In the genomic region with DNA sequence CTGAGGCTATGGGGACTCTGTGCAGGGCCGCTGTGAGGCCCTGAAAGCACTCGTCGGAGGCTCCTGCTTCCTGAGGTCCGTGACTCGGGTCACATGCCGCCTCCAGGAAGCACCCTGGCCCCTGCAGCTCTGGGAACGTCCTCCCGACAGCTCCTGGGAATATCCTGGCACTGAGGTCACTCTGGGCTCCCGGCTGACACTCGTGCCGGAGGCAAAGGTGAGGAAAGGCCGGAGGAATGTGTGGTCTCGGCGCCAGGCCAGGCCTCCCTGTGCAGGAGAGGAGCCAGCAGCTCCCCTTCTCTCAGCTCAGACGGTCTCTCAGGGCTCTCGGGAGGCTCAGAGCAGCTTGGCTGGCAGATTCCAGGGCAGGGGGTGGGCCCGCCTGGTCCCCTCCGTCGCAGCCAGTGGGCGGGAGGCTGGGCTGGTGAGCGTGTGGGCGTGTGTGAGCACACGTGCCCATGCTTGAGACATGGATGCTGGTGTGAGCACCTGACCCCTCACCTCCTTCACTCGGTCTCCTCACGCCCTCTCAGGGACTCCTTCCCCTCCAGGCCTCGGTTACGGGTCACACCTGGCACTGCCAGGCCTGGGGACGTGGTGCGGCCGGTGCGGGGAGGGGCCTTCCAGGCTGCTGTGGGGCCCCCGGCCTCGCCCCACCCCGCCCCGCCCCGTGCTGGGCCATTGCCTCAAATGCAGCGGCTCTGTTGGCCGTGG, we compare ENCODE assay signal across 8 cellular contexts. TPM values are rescaled to one million over a fixed set of nuclear protein-coding genes. Genes with fewer than 3 reads are reported as not detected.
DNase-seq lines count a peak whose midpoint lies in the region; ATAC-seq, FAIRE-seq and TF ChIP-seq lines count a peak whose summit lies in the region.

No MANE protein-coding gene starts in this region.

- H3K27me3 ChIP-seq in H1 (replicated peaks in 1 of 4; ENCODE audit: control insufficient read depth in 3 of 4, extremely low read depth in 1 of 4, insufficient read depth in 3 of 4, low read length in 3 of 4) (peaks cover 0 to 9% (median 3%) of the 10 kb centered on the region in 4 experiments; a peak in 3 of 7 replicates), mesenchymal stem cell (ENCODE audit: control insufficient read depth in 1 of 2, insufficient read depth in 1 of 2, low read length in 2 of 2) (peaks cover 0 to 18% of the 10 kb centered on the region in 2 experiments), thyroid gland (no peaks in the 10 kb centered on the region)

- H3K9ac ChIP-seq in H1 (replicated peaks in 1 of 4; ENCODE audit: extremely low read depth in 1 of 4, low read depth in 3 of 4, low read length in 3 of 4): no peak overlapping the region; a peak in 2 of 7 replicates
- H3K9ac ChIP-seq in mesenchymal stem cell (ENCODE audit: low read length): no peak overlapping the region

- H3K9me3 ChIP-seq in H1 (ENCODE audit: insufficient read depth in 2 of 2, low read depth in 1 of 2, low read length in 1 of 2): no peaks in the 10 kb centered on the region
- no peaks in the 10 kb centered on the region for H3K9me3 ChIP-seq in mesenchymal stem cell (ENCODE audit: control insufficient read depth, low read length)
- H3K9me3 ChIP-seq in thyroid gland: no peaks in the 10 kb centered on the region

- H3K4me1 Mint-ChIP-seq in T-helper 2 cell treated with Interferon-gamma antibody and Interleukin-4, amounts not matched to agents 5 μg/mL and 100 μg/mL, for 36 hours (ENCODE audit: low read depth): no peaks in the 10 kb centered on the region

- H4K5ac ChIP-seq in H1 (ENCODE audit: insufficient read length, low read depth, low read length): peak overlapping the region; percentile 51

- H2BK20ac ChIP-seq in H1 (ENCODE audit: low read length): no peak overlapping the region

- H3K27ac ChIP-seq in H1 (ENCODE audit: low read depth, low read length) (no peak overlapping the region), mesenchymal stem cell (ENCODE audit: low read length, poor library complexity, severe bottlenecking) (peak overlapping the region; percentile 65), thyroid gland (peak overlapping the region; percentile 49 to 76 (median 64))

- H3K23me2 ChIP-seq in H1 (ENCODE audit: low read depth, low read length): peaks cover 8% of the 10 kb centered on the region; the same call in 1 of the 2 replicates

- no peaks in the 10 kb centered on the region for H3K9me3 Mint-ChIP-seq in T-helper 2 cell treated with Interferon-gamma antibody and Interleukin-4, amounts not matched to agents 5 μg/mL and 100 μg/mL, for 36 hours

- H3K18ac ChIP-seq in H1 (ENCODE audit: extremely low read depth, low read length): peak overlapping the region; percentile 93
- H3K18ac ChIP-seq in mesenchymal stem cell (ENCODE audit: low read depth in 1 of 2, low read length in 2 of 2): peak overlapping the region; percentile 71 to 91

- H2AFZ ChIP-seq in H1 (ENCODE audit: low read length) (peak overlapping the region; percentile 42; the same call in 1 of the 2 replicates), mesenchymal stem cell (ENCODE audit: low read depth, low read length) (peak overlapping the region; percentile 64)

- no peak for TF ChIP-seq EP300 in H1 (IDR thresholded peaks at IDR 0.05; ENCODE audit: borderline replicate concordance in 1 of 2, low read depth in 2 of 2, low read length in 2 of 2)

- H2AK5ac ChIP-seq in H1 (ENCODE audit: low read depth, low read length) (no peak overlapping the region), mesenchymal stem cell (ENCODE audit: low read length, severe bottlenecking) (no peak overlapping the region)

- POLR2A ChIA-PET in H1 (lab: Charles Lee; ENCODE audit: partially characterized antibody): interaction anchor here (0.7 to 1.2 kb wide), 6 partner anchors 10 to 161 kb away, joined by 3 to 6 read pairs (median 3); no protein-coding TSS in a partner anchor

- H2BK5ac ChIP-seq in H1 (ENCODE audit: low read depth, low read length) (peak overlapping the region; percentile 56; the same call in 1 of the 2 replicates), mesenchymal stem cell (ENCODE audit: low read depth, low read length, poor library complexity, severe bottlenecking) (no peak overlapping the region)

- DNase-seq in T-helper 2 cell (peak in 3 of 5 experiments; percentile 11 to 42 (median 13)), H1 (ENCODE audit: low read depth in 1 of 2, low spot score in 2 of 2) (peak in 1 of 2 experiments; percentile 82), mesenchymal stem cell (peak; percentile 96), thyroid gland (peak; percentile 93 to 94)
- no peak for DNase-seq in T-helper 2 cell treated with Interferon-gamma antibody and Interleukin-4, amounts not matched to agents 5 μg/mL and 100 μg/mL, for 36 hours (ENCODE audit: low spot score)
- no peak for DNase-seq in Jurkat, Clone E6-1 (ENCODE audit: low read depth, low spot score)

- H2BK120ac ChIP-seq in H1 (replicated peaks; ENCODE audit: low read depth, low read length): no peak overlapping the region
- H2BK120ac ChIP-seq in mesenchymal stem cell (ENCODE audit: low read depth, low read length): peak overlapping the region; percentile 65

- H2BK15ac ChIP-seq in H1 (ENCODE audit: low read length): peak overlapping the region; percentile 97; the same call in 1 of the 2 replicates
- no peak overlapping the region for H2BK15ac ChIP-seq in mesenchymal stem cell (ENCODE audit: low read depth, poor library complexity, severe bottlenecking)

- TF ChIP-seq POLR2A in H1 (IDR thresholded peaks at IDR 0.05; ENCODE audit: control extremely low read depth in 1 of 2, low read depth in 2 of 2, low read length in 2 of 2) (0 out of 3 replicates have a peak, but pooled peaks of 1 of the 2 experiments have one; percentile 21), thyroid gland (IDR thresholded peaks at IDR 0.05) (peak in 1 of 2 donors; percentile 20)

- H3K4me1 ChIP-seq in H1 (replicated peaks in 1 of 4; ENCODE audit: control insufficient read depth in 3 of 4, insufficient read depth in 4 of 4, low read length in 3 of 4) (peaks cover 0 to 8% (median 6%) of the 10 kb centered on the region in 4 experiments; a peak in 5 of 7 replicates), mesenchymal stem cell (ENCODE audit: control insufficient read depth, insufficient read depth, low read depth, low read length) (peaks cover 20% of the 10 kb centered on the region), thyroid gland (peaks cover 7 to 14% of the 10 kb centered on the region in 2 donors)

- H4K91ac ChIP-seq in H1 (replicated peaks; ENCODE audit: insufficient read length, low read length) (peak overlapping the region; percentile 65), mesenchymal stem cell (ENCODE audit: low read length) (peak overlapping the region; percentile 79)

- H3K36me3 ChIP-seq in H1 (ENCODE audit: control insufficient read depth in 2 of 4, insufficient read depth in 4 of 4, low read length in 3 of 4) (no peaks in the 10 kb centered on the region), mesenchymal stem cell (ENCODE audit: control insufficient read depth in 1 of 2, insufficient read depth in 2 of 2, low read depth in 1 of 2, low read length in 2 of 2) (peaks cover 0 to 28% of the 10 kb centered on the region in 2 experiments), thyroid gland (no peaks in the 10 kb centered on the region)

- peaks cover 0 to 3% of the 10 kb centered on the region in 2 experiments for H4K20me1 ChIP-seq in H1 (replicated peaks in 1 of 2; ENCODE audit: control insufficient read depth in 1 of 2, insufficient read depth in 2 of 2, low read length in 2 of 2)

- peak overlapping the region; percentile 59 to 88 for H3K4me2 ChIP-seq in H1 (ENCODE audit: insufficient read depth in 1 of 2, low read depth in 2 of 2, low read length in 2 of 2)
- H3K4me2 ChIP-seq in mesenchymal stem cell (ENCODE audit: low read length, poor library complexity, severe bottlenecking): peak overlapping the region; percentile 52

- H3K4ac ChIP-seq in H1 (replicated peaks; ENCODE audit: insufficient read length, low read depth, low read length) (peak overlapping the region; percentile 69), mesenchymal stem cell (ENCODE audit: low read depth in 1 of 2, low read length in 2 of 2) (peak overlapping the region; percentile 8 to 40)

- H3K27me3 Mint-ChIP-seq in T-helper 2 cell treated with Interferon-gamma antibody and Interleukin-4, amounts not matched to agents 5 μg/mL and 100 μg/mL, for 36 hours (ENCODE audit: low read depth): no peaks in the 10 kb centered on the region

- 5% methylated on average over 24 of the region's 38 CpGs; no CpG with 5 or more reads in 1 of the 2 experiments for WGBS in H1 (ENCODE audit: extremely low coverage in 1 of 2, insufficient coverage in 1 of 2, insufficient read length in 1 of 2, insufficient replicate concordance in 2 of 2, low coverage in 1 of 2, low lambda C conversion rate in 2 of 2, missing lambda C conversion rate in 1 of 2), 2 experiments
- WGBS in mesenchymal stem cell: under 1% methylated on average over 33 of the region's 38 CpGs
- WGBS in thyroid gland, 2 donors: 1 to 2% methylated on average over 9 to 13 of the region's 38 CpGs

- no peak for ATAC-seq in HG03439 (IDR thresholded peaks at IDR 0.05; ENCODE audit: unreplicated experiment)

- TF ChIP-seq CTCF in H1 (IDR thresholded peaks at IDR 0.05; ENCODE audit: control extremely low read depth in 1 of 3, insufficient read depth in 1 of 3, low read depth in 1 of 3, low read length in 3 of 3): no peak
- TF ChIP-seq CTCF in thyroid gland (IDR thresholded peaks at IDR 0.05): no peak

- H3K23ac ChIP-seq in H1 (ENCODE audit: insufficient read length) (no peak overlapping the region), mesenchymal stem cell (ENCODE audit: low read length in 2 of 2) (no peak overlapping the region)

- CTCF ChIA-PET in H1 (lab: Charles Lee; ENCODE audit: partially characterized antibody): interaction anchor here (0.7 to 1.8 kb wide), 7 partner anchors 13 to 95 kb away, joined by 3 to 6 read pairs (median 3); no protein-coding TSS in a partner anchor

- intact Hi-C loops in thyroid gland (cut with DNase I): no loop called here

- H3K14ac ChIP-seq in H1 (ENCODE audit: insufficient read length) (no peak overlapping the region), mesenchymal stem cell (ENCODE audit: low read length in 2 of 2) (peak overlapping the region in 1 of 2 experiments; percentile 5)

- no peaks in the 10 kb centered on the region for H3K79me2 ChIP-seq in H1 (ENCODE audit: control insufficient read depth in 1 of 2, insufficient read depth in 2 of 2, low read length in 2 of 2)

- no peaks in the 10 kb centered on the region for H3K79me1 ChIP-seq in H1 (ENCODE audit: low read depth, low read length)
- H3K79me1 ChIP-seq in mesenchymal stem cell (replicated peaks; ENCODE audit: low read length, poor library complexity, severe bottlenecking): no peaks in the 10 kb centered on the region

- peak overlapping the region; percentile 75; the same call in 1 of the 2 replicates for H2BK12ac ChIP-seq in H1 (ENCODE audit: low read depth, low read length)
- H2BK12ac ChIP-seq in mesenchymal stem cell (ENCODE audit: low read length in 2 of 2): peak overlapping the region in 1 of 2 experiments; percentile 40

- no peak overlapping the region for H3K4me3 Mint-ChIP-seq in T-helper 2 cell treated with Interferon-gamma antibody and Interleukin-4, amounts not matched to agents 5 μg/mL and 100 μg/mL, for 36 hours

- H3K27ac Mint-ChIP-seq in T-helper 2 cell treated with Interferon-gamma antibody and Interleukin-4, amounts not matched to agents 5 μg/mL and 100 μg/mL, for 36 hours: no peak overlapping the region

- FAIRE-seq in TTC549 (lab: Jason Lieb, UNC) (peak; percentile 13), H1 (lab: Jason Lieb, UNC) (no peak)

- peak overlapping the region; percentile 25 for H3K4me3 ChIP-seq in Jurkat, Clone E6-1 (ENCODE audit: low read length)
- H3K4me3 ChIP-seq in H1 (ENCODE audit: extremely low read depth in 1 of 4, insufficient read depth in 2 of 4, low read depth in 3 of 4, low read length in 4 of 4) (peak overlapping the region; percentile 3 to 54 (median 29); a peak in 6 of 8 replicates), mesenchymal stem cell (ENCODE audit: insufficient read depth in 1 of 2, low read depth in 1 of 2, low read length in 2 of 2) (no peak overlapping the region), thyroid gland (replicated peaks in 1 of 3) (peak overlapping the region in 1 of 3 donors; percentile 34)

- no peaks in the 10 kb centered on the region for H3K36me3 Mint-ChIP-seq in T-helper 2 cell treated with Interferon-gamma antibody and Interleukin-4, amounts not matched to agents 5 μg/mL and 100 μg/mL, for 36 hours (ENCODE audit: low read depth)

- H4K8ac ChIP-seq in H1 (ENCODE audit: extremely low read depth, insufficient read depth, low read length) (peak overlapping the region; percentile 89), mesenchymal stem cell (ENCODE audit: low read length) (peak overlapping the region; percentile 94)

- TF ChIP-seq RAD21 in H1 (IDR thresholded peaks at IDR 0.05 in 1 of 2, conservative IDR thresholded peaks at IDR 0.05 in 1 of 2; ENCODE audit: low read depth in 2 of 2, low read length in 2 of 2): no peak

- no peak overlapping the region for H3K56ac ChIP-seq in H1 (replicated peaks; ENCODE audit: insufficient read length, low read depth, low read length)

RNA-seq across cellular contexts. Expression of a gene that starts 5.5 kb away (rescaled TPM):
- not detected for polyA plus RNA-seq in Jurkat, Clone E6-1 (2012; ENCODE audit: insufficient read depth, insufficient read length)
- not detected in 2 replicates for total RNA-seq in H1 (2021; fragmentation: NEBNext Ultra II Directional; extraction: Animal tissue kit (Norgen Biotek cat#: 25700))
- polyA plus RNA-seq in H1 (2011; rRNA removed): not detected in 2 replicates
- not detected for polyA plus RNA-seq in H1 (2011; cell fraction: cytosol; rRNA removed)
- polyA plus RNA-seq in H1 (2011; cell fraction: nucleus; rRNA removed): not detected
- not detected in 4 replicates for polyA plus RNA-seq in H1 (2012, experiment 1 of 2)
- not detected for polyA plus RNA-seq in H1 (2012, experiment 2 of 2)
- polyA plus RNA-seq in H1 (2013, experiment 1 of 2): 0.02 TPM
- not detected for polyA plus RNA-seq in H1 (2013, experiment 2 of 2)
- not detected in 2 replicates for polyA minus RNA-seq in H1 (2011; rRNA and poly(A)+ RNA removed)
- polyA minus RNA-seq in H1 (2011; cell fraction: cytosol; rRNA and poly(A)+ RNA removed): not detected
- polyA minus RNA-seq in H1 (2011; cell fraction: nucleus; rRNA and poly(A)+ RNA removed): 0.40 TPM
- not detected for polyA plus RNA-seq in mesenchymal stem cell (2013, experiment 1 of 2)
- polyA plus RNA-seq in mesenchymal stem cell (2013, experiment 2 of 2): not detected
- total RNA-seq in thyroid gland: not detected

RNA-seq across cellular contexts. Expression of a gene that starts 36.3 kb away (rescaled TPM):
- 11.3 TPM for polyA plus RNA-seq in Jurkat, Clone E6-1 (2012; ENCODE audit: insufficient read depth, insufficient read length)
- total RNA-seq in H1 (2021; fragmentation: NEBNext Ultra II Directional; extraction: Animal tissue kit (Norgen Biotek cat#: 25700)): 10.9 and 12.4 TPM in 2 replicates
- 10.0 and 15.7 TPM in 2 replicates for polyA plus RNA-seq in H1 (2011; rRNA removed)
- polyA plus RNA-seq in H1 (2011; cell fraction: cytosol; rRNA removed): 11.1 TPM
- polyA plus RNA-seq in H1 (2011; cell fraction: nucleus; rRNA removed): 45.2 TPM
- 6.7 to 11.8 TPM (median 10.8 TPM) in 4 replicates for polyA plus RNA-seq in H1 (2012, experiment 1 of 2)
- polyA plus RNA-seq in H1 (2012, experiment 2 of 2): 9.1 TPM
- 8.9 TPM for polyA plus RNA-seq in H1 (2013, experiment 1 of 2)
- polyA plus RNA-seq in H1 (2013, experiment 2 of 2): 8.4 TPM
- polyA minus RNA-seq in H1 (2011; rRNA and poly(A)+ RNA removed): 2.8 and 4.3 TPM in 2 replicates
- polyA minus RNA-seq in H1 (2011; cell fraction: cytosol; rRNA and poly(A)+ RNA removed): 5.1 TPM
- 14.2 TPM for polyA minus RNA-seq in H1 (2011; cell fraction: nucleus; rRNA and poly(A)+ RNA removed)
- polyA plus RNA-seq in mesenchymal stem cell (2013, experiment 1 of 2): 7.6 TPM
- polyA plus RNA-seq in mesenchymal stem cell (2013, experiment 2 of 2): 7.7 TPM
- 10 to 100 TPM; 10.3 to 27.6 (median 19.6) TPM for total RNA-seq in thyroid gland

RNA-seq across cellular contexts. Expression of a gene that starts 59.6 kb away (rescaled TPM):
- 31.5 TPM for polyA plus RNA-seq in Jurkat, Clone E6-1 (2012; ENCODE audit: insufficient read depth, insufficient read length)
- total RNA-seq in H1 (2021; fragmentation: NEBNext Ultra II Directional; extraction: Animal tissue kit (Norgen Biotek cat#: 25700)): 155 and 162 TPM in 2 replicates
- 52.3 and 104 TPM in 2 replicates for polyA plus RNA-seq in H1 (2011; rRNA removed)
- polyA plus RNA-seq in H1 (2011; cell fraction: cytosol; rRNA removed): 82.7 TPM
- polyA plus RNA-seq in H1 (2011; cell fraction: nucleus; rRNA removed): 556 TPM
- 93.3 to 153 TPM (median 143 TPM) in 4 replicates for polyA plus RNA-seq in H1 (2012, experiment 1 of 2)
- polyA plus RNA-seq in H1 (2012, experiment 2 of 2): 95.8 TPM
- polyA plus RNA-seq in H1 (2013, experiment 1 of 2): 113 TPM
- polyA plus RNA-seq in H1 (2013, experiment 2 of 2): 84.3 TPM
- polyA minus RNA-seq in H1 (2011; rRNA and poly(A)+ RNA removed): 35.4 and 47.0 TPM in 2 replicates
- 94.9 TPM for polyA minus RNA-seq in H1 (2011; cell fraction: cytosol; rRNA and poly(A)+ RNA removed)
- 130 TPM for polyA minus RNA-seq in H1 (2011; cell fraction: nucleus; rRNA and poly(A)+ RNA removed)
- polyA plus RNA-seq in mesenchymal stem cell (2013, experiment 1 of 2): 64.9 TPM
- 62.3 TPM for polyA plus RNA-seq in mesenchymal stem cell (2013, experiment 2 of 2)
- total RNA-seq in thyroid gland: 100 to 1,000 TPM in 3 of 4 donors, 10 to 100 TPM in 1; 68.3 to 147 (median 129) TPM

Comparison
In these comparisons a context has a peak if more than half of its experiments do, and no peak if none do; other contexts are left out.
1. DNase-seq: peak in T-helper 2 cell (3 of 5), mesenchymal stem cell (single experiment) and thyroid gland (2 of 2); none in T-helper 2 cell treated with Interferon-gamma antibody and Interleukin-4, amounts not matched to agents 5 μg/mL and 100 μg/mL, for 36 hours (single experiment) and Jurkat, Clone E6-1 (single experiment).
2. H3K4me3 ChIP-seq: peak in Jurkat, Clone E6-1 (single experiment) and H1 (4 of 4); none in mesenchymal stem cell (0 of 2).